Comparison of ENCODE assay signal across 8 cellular contexts in genomic region chr1:36223373-36223995, GRCh38. TPM values are rescaled to one million over a fixed set of nuclear protein-coding genes. Genes with fewer than 3 reads are reported as not detected.
DNase-seq lines count a peak whose midpoint lies in the region; ATAC-seq lines count a peak whose summit lies in the region.

No MANE protein-coding gene starts in this region.

- H3K4me3 ChIP-seq in HAP-1 (peak overlapping the region; percentile 77), MG63 (peak overlapping the region; percentile 57)

- H3K4me1 Mint-ChIP-seq in activated T-cell treated with anti-CD3 and anti-CD28 coated beads, Interleukin-2, amount 50 U/mL, for 4 hours (ENCODE audit: low read depth) = peaks cover 33% of the 10 kb centered on the region

- peak; percentile 25 to 26 for DNase-seq in activated CD4-positive, alpha-beta T cell treated with anti-CD3 and anti-CD28 coated beads for 4 hours
- no peak for DNase-seq in activated CD4-positive, alpha-beta T cell treated with anti-CD3 and anti-CD28 coated beads, Interleukin-2, amount 50 U/mL, for 4 hours
- DNase-seq in HAP-1 (ENCODE audit: low spot score in 2 of 2) = peak; percentile 32 to 65
- DNase-seq in MG63 = no peak
- peak; percentile 12 for DNase-seq in activated T-cell treated with anti-CD3 and anti-CD28 coated beads, Interleukin-2, amount 50 U/mL, for 4 hours
- peak; percentile 63 for DNase-seq in foreskin melanocyte
- peak; percentile 66 for DNase-seq in pons (ENCODE audit: low spot score)
- no peak for DNase-seq in NCI-H2081 treated with DMSO at 0.1 percent for 48 hours (lab: John Stamatoyannopoulos, UW)

- in situ Hi-C loops in HAP-1 (cut with MboI; ENCODE audit: low sequenced_read_pairs) = no loop called here

- H3K27me3 ChIP-seq in HAP-1 (ENCODE audit: low read depth) = no peaks in the 10 kb centered on the region
- no peaks in the 10 kb centered on the region for H3K27me3 ChIP-seq in MG63

- ATAC-seq in activated T-cell treated with anti-CD3 and anti-CD28 coated beads, Interleukin-2, amount 50 U/mL, for 4 hours = peak; percentile 23 to 31

- no peaks in the 10 kb centered on the region for H3K27me3 Mint-ChIP-seq in activated T-cell treated with anti-CD3 and anti-CD28 coated beads, Interleukin-2, amount 50 U/mL, for 4 hours (ENCODE audit: low read depth)

- H3K9me3 ChIP-seq in HAP-1 (no peaks in the 10 kb centered on the region), MG63 (no peaks in the 10 kb centered on the region)

- H3K36me3 Mint-ChIP-seq in activated T-cell treated with anti-CD3 and anti-CD28 coated beads, Interleukin-2, amount 50 U/mL, for 4 hours (ENCODE audit: insufficient read depth) = peaks cover 17% of the 10 kb centered on the region

- H3K4me3 Mint-ChIP-seq in activated T-cell treated with anti-CD3 and anti-CD28 coated beads, Interleukin-2, amount 50 U/mL, for 4 hours = peak overlapping the region; percentile 89

- peaks cover 12% of the 10 kb centered on the region for H3K4me1 ChIP-seq in HAP-1

- peaks cover 25% of the 10 kb centered on the region for H3K36me3 ChIP-seq in HAP-1 (replicated peaks)
- peaks cover 28% of the 10 kb centered on the region for H3K36me3 ChIP-seq in MG63

- H3K9me3 Mint-ChIP-seq in activated T-cell treated with anti-CD3 and anti-CD28 coated beads, Interleukin-2, amount 50 U/mL, for 4 hours = no peaks in the 10 kb centered on the region

RNA-seq across cellular contexts. Expression of gene THRAP3, which starts 0.8 kb away (rescaled TPM):
- 77.6 and 84.6 TPM in 2 replicates for total RNA-seq in MG63 (2014; rRNA removed; shearing (Covaris generic); ENCODE audit: low replicate concordance)
- total RNA-seq in activated T-cell treated with anti-CD3 and anti-CD28 coated beads, Interleukin-2, amount 50 U/mL, for 4 hours = 100 to 1,000 TPM; 134 to 145 (median 142) TPM

Comparison
In these comparisons a context has a peak if more than half of its experiments do, and no peak if none do; other contexts are left out.
1. DNase-seq: peak in activated CD4-positive, alpha-beta T cell treated with anti-CD3 and anti-CD28 coated beads for 4 hours (2 of 2), HAP-1 (2 of 2), activated T-cell treated with anti-CD3 and anti-CD28 coated beads, Interleukin-2, amount 50 U/mL, for 4 hours (single experiment), foreskin melanocyte (single experiment) and pons (single experiment); none in activated CD4-positive, alpha-beta T cell treated with anti-CD3 and anti-CD28 coated beads, Interleukin-2, amount 50 U/mL, for 4 hours (0 of 2), MG63 (single experiment) and NCI-H2081 treated with DMSO at 0.1 percent for 48 hours (single experiment).